Comparison of ENCODE assay signal across 1 cellular context in the genomic region with DNA sequence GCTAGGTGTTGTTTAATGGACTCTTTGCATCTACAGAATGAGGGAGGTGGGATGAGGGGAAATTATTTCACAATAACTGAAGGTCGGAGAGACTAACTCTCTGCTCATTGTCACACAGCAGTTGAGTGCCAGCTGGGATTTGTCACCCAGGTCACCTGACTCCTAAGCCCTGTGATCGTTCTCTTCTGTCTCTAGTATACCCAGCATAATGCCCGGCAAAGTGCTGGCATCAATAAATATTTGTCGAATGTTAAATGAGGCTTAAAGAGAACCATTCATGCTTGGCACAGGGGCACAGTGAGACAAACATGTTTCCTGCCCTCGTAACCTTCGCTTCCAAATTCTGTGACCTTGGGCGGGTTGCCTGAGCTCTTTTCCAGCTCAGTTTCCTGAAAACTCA.
TF ChIP-seq lines count a peak whose summit lies in the region.

No MANE protein-coding gene starts in this region.

TF ChIP-seq in GM23338, 12 proteins besides CTCF, POLR2A, EP300 and RAD21 (continued from another document):
- no peak for TF ChIP-seq ZNF462 (CRISPR knock-in tag; IDR thresholded peaks at IDR 0.05)
- TF ChIP-seq CREB1 (CRISPR knock-in tag; IDR thresholded peaks at IDR 0.05; ENCODE audit: low read depth) = no peak
- no peak for TF ChIP-seq JUNB (IDR thresholded peaks at IDR 0.05; ENCODE audit: unreplicated experiment)
- TF ChIP-seq EZH2 (IDR thresholded peaks at IDR 0.05; ENCODE audit: low read depth, unreplicated experiment) = no peak
